ENCODE assay signal across 14 cellular contexts in the genomic region with DNA sequence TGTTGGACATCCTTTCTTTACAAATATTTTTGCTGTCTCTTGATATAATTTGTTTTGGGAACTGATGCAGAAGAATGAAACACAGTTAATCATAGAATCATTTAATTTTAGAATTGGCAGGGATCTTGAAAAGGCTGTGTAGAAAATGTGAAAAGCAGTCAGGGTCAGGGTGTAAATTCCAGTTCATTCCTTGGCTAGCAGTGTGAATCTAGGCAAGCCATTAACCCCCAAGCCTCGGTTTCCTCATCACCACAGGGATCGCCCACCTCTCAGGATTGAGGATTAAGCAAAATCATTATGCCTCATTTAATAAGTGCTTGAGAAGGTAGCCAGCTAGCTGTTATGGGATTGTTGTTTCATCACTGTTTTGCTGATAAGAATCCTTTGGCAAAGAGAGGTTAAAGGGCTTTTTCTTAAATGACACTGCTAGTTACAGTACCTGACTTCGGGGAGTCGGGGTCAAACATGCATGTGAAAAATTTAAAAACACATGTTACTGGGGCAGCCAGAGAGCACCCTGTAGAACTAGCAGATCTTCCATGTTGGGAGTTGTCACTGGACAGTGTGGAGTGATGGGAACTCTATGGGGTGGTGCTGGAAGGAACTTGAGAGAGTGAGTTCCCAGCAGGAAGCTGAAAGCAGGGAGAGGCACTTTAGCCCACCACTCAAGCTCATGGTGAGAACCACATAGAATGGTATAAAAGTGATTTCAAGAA. TPM values are rescaled to one million over a fixed set of nuclear protein-coding genes. Genes with fewer than 3 reads are reported as not detected.
DNase-seq lines count a peak whose midpoint lies in the region; ATAC-seq and TF ChIP-seq lines count a peak whose summit lies in the region.
"Had no signal": no experiment of that assay in that cellular context is flagged by ENCODE, and none has a peak within 500 bp of the region (broad histone marks: within the 10 kb centered on the region; RNA-seq: fewer than 3 reads in every experiment).

No MANE protein-coding gene starts in this region.

- H3K27ac ChIP-seq in gastroesophageal sphincter (peak overlapping the region in 3 of 4 donors; percentile 53 to 97 (median 78)), stomach smooth muscle (ENCODE audit: low read length) (peak overlapping the region; percentile 37)
- H3K27ac ChIP-seq: cardiac muscle cell had no signal

- no peaks in the 10 kb centered on the region for H3K9me3 Mint-ChIP-seq in T-helper 1 cell treated with Interleukin-12 subunit alpha and Interleukin-12 subunit beta and Interleukin-4 antibody, amounts not matched to agents 30 μg/mL and 1 μg/mL, for 36 hours
- H3K9me3 Mint-ChIP-seq in T-cell: no peaks in the 10 kb centered on the region
- no peaks in the 10 kb centered on the region for H3K9me3 Mint-ChIP-seq in stimulated activated memory B cell treated with anti-CD40 and anti-IgM and Interleukin-4, amounts not matched to agents 10 μg/mL and 1 μg/mL and 100 μg/mL, for 72 hours

- POLR2A ChIA-PET in T-cell (lab: Charles Lee): interaction anchor here (0.6 kb wide), 2 partner anchors 160 to 275 kb away, joined by 4 to 15 read pairs; no protein-coding TSS in a partner anchor

- peaks cover 0 to 74% of the 10 kb centered on the region in 2 donors for H3K36me3 ChIP-seq in gastroesophageal sphincter
- peaks cover 44 to 62% of the 10 kb centered on the region in 2 donors for H3K36me3 ChIP-seq in stomach smooth muscle (ENCODE audit: control insufficient read depth in 2 of 2, insufficient read depth in 2 of 2, low read length in 2 of 2)

- no peak overlapping the region for H3K4me3 Mint-ChIP-seq in T-helper 1 cell treated with Interleukin-12 subunit alpha and Interleukin-12 subunit beta and Interleukin-4 antibody, amounts not matched to agents 30 μg/mL and 1 μg/mL, for 36 hours
- H3K4me3 Mint-ChIP-seq in T-cell: no peak overlapping the region
- H3K4me3 Mint-ChIP-seq in stimulated activated memory B cell treated with anti-CD40 and anti-IgM and Interleukin-4, amounts not matched to agents 10 μg/mL and 1 μg/mL and 100 μg/mL, for 72 hours: no peak overlapping the region

- CTCF ChIA-PET in T-cell (lab: Charles Lee): interaction anchor here in 1 of 2 donors (0.6 to 0.7 kb wide), 2 partner anchors 97 to 691 kb away, joined by 5 read pairs; no protein-coding TSS in a partner anchor

- H3K9me3 ChIP-seq in gastroesophageal sphincter (no peaks in the 10 kb centered on the region), stomach smooth muscle (ENCODE audit: control insufficient read depth in 2 of 2, low read length in 2 of 2) (no peaks in the 10 kb centered on the region)

- no peak for TF ChIP-seq CTCF in gastroesophageal sphincter (IDR thresholded peaks at IDR 0.05)

- no peak overlapping the region for H3K9ac ChIP-seq in stomach smooth muscle (ENCODE audit: low read length in 2 of 2)

- no peak overlapping the region for H3K4me3 ChIP-seq in gastroesophageal sphincter
- no peak overlapping the region for H3K4me3 ChIP-seq in stomach smooth muscle (ENCODE audit: low read length in 2 of 2)
- H3K4me3 ChIP-seq: cardiac muscle cell had no signal

- no peak for TF ChIP-seq POLR2A in gastroesophageal sphincter (IDR thresholded peaks at IDR 0.05)

- no peak for TF ChIP-seq EP300 in gastroesophageal sphincter (IDR thresholded peaks at IDR 0.05)

- H3K27me3 ChIP-seq in gastroesophageal sphincter: no peaks in the 10 kb centered on the region
- no peaks in the 10 kb centered on the region for H3K27me3 ChIP-seq in stomach smooth muscle (ENCODE audit: control insufficient read depth in 1 of 2, insufficient read depth in 2 of 2, low read length in 2 of 2)
- H3K27me3 ChIP-seq: cardiac muscle cell had no signal

- peaks cover 7 to 100% (median 52%) of the 10 kb centered on the region in 3 donors for H3K4me1 ChIP-seq in gastroesophageal sphincter
- H3K4me1 ChIP-seq in stomach smooth muscle (ENCODE audit: control insufficient read depth, insufficient read depth, low read length): peaks cover 62% of the 10 kb centered on the region

- DNase-seq in T-helper 1 cell: no peak
- no peak for DNase-seq in T-cell
- DNase-seq in KG1 (lab: John Stamatoyannopoulos, UW): no peak
- DNase-seq in stimulated activated CD4-positive, alpha-beta T cell treated with anti-CD3 and anti-CD28 coated beads, Interleukin-4, amount 100 ng/mL, for 4 hours: no peak
- DNase-seq: 8988T; stimulated activated CD4-positive, alpha-beta T cell treated with anti-CD3 and anti-CD28 coated beads, Interleukin-12 subunit alpha, Interleukin-12 subunit beta, amount 100 ng/mL, for 4 hours had no signal

- peaks cover 50% of the 10 kb centered on the region for H3K36me3 Mint-ChIP-seq in T-helper 1 cell treated with Interleukin-12 subunit alpha and Interleukin-12 subunit beta and Interleukin-4 antibody, amounts not matched to agents 30 μg/mL and 1 μg/mL, for 36 hours (ENCODE audit: low read depth)
- peaks cover 29% of the 10 kb centered on the region for H3K36me3 Mint-ChIP-seq in T-cell
- H3K36me3 Mint-ChIP-seq in stimulated activated memory B cell treated with anti-CD40 and anti-IgM and Interleukin-4, amounts not matched to agents 10 μg/mL and 1 μg/mL and 100 μg/mL, for 72 hours: no peaks in the 10 kb centered on the region

- ATAC-seq in T-cell (replicated peaks in 1 of 4) (no peak), gastroesophageal sphincter (no peak)
- no peak for ATAC-seq in stimulated activated memory B cell treated with anti-CD40 and anti-IgM and Interleukin-4, amounts not matched to agents 10 μg/mL and 1 μg/mL and 100 μg/mL, for 72 hours

- H3K27ac Mint-ChIP-seq in T-helper 1 cell treated with Interleukin-12 subunit alpha and Interleukin-12 subunit beta and Interleukin-4 antibody, amounts not matched to agents 30 μg/mL and 1 μg/mL, for 36 hours: peak overlapping the region; percentile 49
- H3K27ac Mint-ChIP-seq in T-cell: peak overlapping the region; percentile 74 to 85
- no peak overlapping the region for H3K27ac Mint-ChIP-seq in stimulated activated memory B cell treated with anti-CD40 and anti-IgM and Interleukin-4, amounts not matched to agents 10 μg/mL and 1 μg/mL and 100 μg/mL, for 72 hours

- peaks cover 32% of the 10 kb centered on the region for H3K4me1 Mint-ChIP-seq in T-helper 1 cell treated with Interleukin-12 subunit alpha and Interleukin-12 subunit beta and Interleukin-4 antibody, amounts not matched to agents 30 μg/mL and 1 μg/mL, for 36 hours (ENCODE audit: low read depth)
- H3K4me1 Mint-ChIP-seq in T-cell: peaks cover 19 to 38% (median 33%) of the 10 kb centered on the region in 3 donors
- peaks cover 49% of the 10 kb centered on the region for H3K4me1 Mint-ChIP-seq in stimulated activated memory B cell treated with anti-CD40 and anti-IgM and Interleukin-4, amounts not matched to agents 10 μg/mL and 1 μg/mL and 100 μg/mL, for 72 hours

- no peaks in the 10 kb centered on the region for H3K27me3 Mint-ChIP-seq in T-helper 1 cell treated with Interleukin-12 subunit alpha and Interleukin-12 subunit beta and Interleukin-4 antibody, amounts not matched to agents 30 μg/mL and 1 μg/mL, for 36 hours (ENCODE audit: low read depth)
- H3K27me3 Mint-ChIP-seq in T-cell: no peaks in the 10 kb centered on the region
- H3K27me3 Mint-ChIP-seq in stimulated activated memory B cell treated with anti-CD40 and anti-IgM and Interleukin-4, amounts not matched to agents 10 μg/mL and 1 μg/mL and 100 μg/mL, for 72 hours: peaks cover 77% of the 10 kb centered on the region

- WGBS in gastroesophageal sphincter (ENCODE audit: low coverage in 1 of 2), 2 donors: 61 to 75% methylated on average over 4 of the region's 4 CpGs

RNA-seq across cellular contexts. Expression of a gene that starts 10.7 kb away (rescaled TPM):
- total RNA-seq in T-cell (10 to 100 TPM; 32.3 to 88.0 (median 86.5) TPM), gastroesophageal sphincter (100 to 1,000 TPM; 150 to 356 (median 227) TPM)

RNA-seq across cellular contexts. Expression of a gene that starts 20.7 kb away (rescaled TPM):
- under 1 TPM in 2 of 5 donors, not detected in 3; 0.13 to 0.38 TPM for total RNA-seq in T-cell
- total RNA-seq in gastroesophageal sphincter: 10 to 100 TPM in 1 of 4 donors, 1 to 10 TPM in 1, under 1 TPM in 2; 0.35 to 44.5 (median 1.3) TPM
- total RNA-seq: Daoy, LHCN-M2, OCI-LY7 had no signal

RNA-seq across cellular contexts. Expression of a gene that starts 44.2 kb away (rescaled TPM):
- total RNA-seq in T-cell (1 to 10 TPM; 1.0 to 3.4 (median 2.6) TPM), gastroesophageal sphincter (10 to 100 TPM in 1 of 4 donors, 1 to 10 TPM in 1, under 1 TPM in 1, not detected in 1; 0.62 to 19.9 (median 5.2) TPM)

RNA-seq across cellular contexts. Expression of a gene that starts 52.8 kb away (rescaled TPM):
- total RNA-seq in T-cell (1 to 10 TPM in 2 of 5 donors, under 1 TPM in 2, not detected in 1; 0.56 to 1.6 (median 1.2) TPM), gastroesophageal sphincter (100 to 1,000 TPM in 3 of 4 donors, 10 to 100 TPM in 1; 86.5 to 139 (median 119) TPM)
- total RNA-seq: OCI-LY7 had no signal
